ENCODE assay signal across 1 cellular context in genomic region chr1:67479146-67479891, GRCh38.
TF ChIP-seq lines count a peak whose summit lies in the region.

No MANE protein-coding gene starts in this region.

TF ChIP-seq in K562, 482 proteins besides CTCF, POLR2A, EP300 and RAD21 (continued from another document and continues in another):
- TF ChIP-seq TFE3 (CRISPR knock-in tag; IDR thresholded peaks at IDR 0.05) (0 out of 2 replicates have a peak, but pooled peaks have one; percentile 18), ZNF263 (CRISPR knock-in tag; IDR thresholded peaks at IDR 0.05; ENCODE audit: borderline replicate concordance) (no peak), RBM22 (IDR thresholded peaks at IDR 0.05; ENCODE audit: low read depth, low read length, poor library complexity, severe bottlenecking) (no peak), ZNF785 (CRISPR knock-in tag; IDR thresholded peaks at IDR 0.05) (no peak), SNRNP70 (optimal IDR thresholded peaks at IDR 0.05; ENCODE audit: low read depth, low read length) (no peak), ETS2 (tag; IDR thresholded peaks at IDR 0.05; ENCODE audit: borderline replicate concordance, poor library complexity, severe bottlenecking) (no peak), NFYB (IDR thresholded peaks at IDR 0.05; ENCODE audit: extremely low read depth, insufficient read length) (no peak), ZNF133 (CRISPR knock-in tag; IDR thresholded peaks at IDR 0.05) (no peak), THAP7 (CRISPR knock-in tag; IDR thresholded peaks at IDR 0.05) (no peak), ERF (CRISPR knock-in tag; IDR thresholded peaks at IDR 0.05) (no peak), ZBTB8A (IDR thresholded peaks at IDR 0.05; ENCODE audit: partially characterized antibody) (no peak), MBD1 (CRISPR knock-in tag; IDR thresholded peaks at IDR 0.05) (no peak), HLTF (IDR thresholded peaks at IDR 0.05) (no peak), TBP (optimal IDR thresholded peaks at IDR 0.05; ENCODE audit: low read depth, low read length) (peak; percentile 65), RBM25 (IDR thresholded peaks at IDR 0.05; ENCODE audit: low read depth, low read length, severe bottlenecking) (no peak), ZNF764 (CRISPR knock-in tag; IDR thresholded peaks at IDR 0.05; ENCODE audit: low read depth) (no peak), MTF1 (CRISPR knock-in tag; IDR thresholded peaks at IDR 0.05; ENCODE audit: borderline replicate concordance) (no peak), ZNF444 (CRISPR knock-in tag; IDR thresholded peaks at IDR 0.05) (no peak), NFIX (CRISPR knock-in tag; IDR thresholded peaks at IDR 0.05; ENCODE audit: low read depth) (no peak), THRA (IDR thresholded peaks at IDR 0.05) (no peak), JUNB (CRISPR knock-in tag; conservative IDR thresholded peaks at IDR 0.05) (no peak), FOXK2 (conservative IDR thresholded peaks at IDR 0.05 in 1 of 2, IDR thresholded peaks at IDR 0.05 in 1 of 2; ENCODE audit: low read depth in 2 of 2) (peak; percentile 16 to 48; a peak in 1 of 4 replicates), RERE (CRISPR knock-in tag; IDR thresholded peaks at IDR 0.05; ENCODE audit: borderline replicate concordance) (no peak), KLF16 (IDR thresholded peaks at IDR 0.05) (peak; percentile 76; the same call in 1 of the 2 replicates), ZNF449 (CRISPR knock-in tag; IDR thresholded peaks at IDR 0.05) (no peak), PYGO2 (tag; IDR thresholded peaks at IDR 0.05) (no peak), E2F4 (CRISPR knock-in tag; IDR thresholded peaks at IDR 0.05; ENCODE audit: low read depth) (no peak), NR2C2 (CRISPR knock-in tag; IDR thresholded peaks at IDR 0.05) (no peak), NR2C2 (tag; IDR thresholded peaks at IDR 0.05) (no peak), SMAD2 (IDR thresholded peaks at IDR 0.05; ENCODE audit: low read depth, low read length) (no peak), ZNF583 (CRISPR knock-in tag; IDR thresholded peaks at IDR 0.05) (peak; percentile 68; the same call in 1 of the 2 replicates), KHSRP (IDR thresholded peaks at IDR 0.05) (no peak), TSHZ1 (CRISPR knock-in tag; IDR thresholded peaks at IDR 0.05) (no peak), MNT (conservative IDR thresholded peaks at IDR 0.05) (peak; percentile 91 to 93), NELFE (IDR thresholded peaks at IDR 0.05; ENCODE audit: insufficient read depth, insufficient read length) (no peak), CEBPZ (IDR thresholded peaks at IDR 0.05; ENCODE audit: borderline replicate concordance, low read depth, low read length) (no peak)
